Comparison of ENCODE assay signal across 34 cellular contexts in the genomic region with DNA sequence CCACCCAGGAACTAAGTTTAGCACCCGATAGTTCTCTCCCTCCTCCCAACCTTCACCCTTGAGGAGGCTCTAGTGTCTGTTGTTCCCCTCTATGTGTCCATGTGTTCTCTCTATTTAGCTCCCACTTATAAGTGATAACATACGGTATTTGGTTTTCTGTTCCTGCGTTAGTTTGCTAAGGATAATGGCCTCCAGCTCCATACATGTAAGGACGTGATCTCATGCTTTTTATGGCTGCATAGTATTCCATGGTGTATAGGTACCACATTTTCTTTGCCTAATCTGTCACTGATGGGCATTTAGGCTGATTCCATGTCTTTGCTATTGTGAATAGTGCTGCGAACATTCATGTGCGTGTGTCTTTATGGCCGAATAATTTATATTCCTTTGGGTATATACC.
"Had no signal": no experiment of that assay in that cellular context is flagged by ENCODE, and none has a peak within 500 bp of the region (broad histone marks: within the 10 kb centered on the region; RNA-seq: fewer than 3 reads in every experiment).

No MANE protein-coding gene starts in this region.

- H3K27ac ChIP-seq: adrenal gland, body of pancreas, breast epithelium, SJCRH30, VCaP had no signal

- H3K4me1 ChIP-seq: adrenal gland, body of pancreas, breast epithelium, SJCRH30 had no signal

- H3K4me3 ChIP-seq: adrenal gland, body of pancreas, breast epithelium, SJCRH30, SK-N-MC had no signal

- H3K9me3 ChIP-seq: adrenal gland, body of pancreas, breast epithelium, SJCRH30 had no signal

- ATAC-seq: activated naive CD4-positive, alpha-beta T cell treated with anti-CD3 and anti-CD28 coated beads, Interleukin-2, amount 50 U/mL, for 72 hours; activated T-cell treated with anti-CD3 and anti-CD28 coated beads, Interleukin-2, amount 50 U/mL, for 4 hours; body of pancreas; Panc1; T-cell had no signal

- H3K27me3 ChIP-seq: adrenal gland, body of pancreas, breast epithelium, SJCRH30 had no signal

- H3K36me3 ChIP-seq: adrenal gland, breast epithelium, SJCRH30 had no signal

- DNase-seq: activated B cell treated with CpG ODN at 0.5 μM for 24 hours; activated CD4-positive, alpha-beta memory T cell treated with anti-CD3 and anti-CD28 coated beads for 36 hours; activated CD4-positive, alpha-beta T cell treated with anti-CD3 and anti-CD28 coated beads for 4 hours; activated CD4-positive, alpha-beta T cell treated with anti-CD3 and anti-CD28 coated beads, Interleukin-2, amount 50 U/mL, for 1 hour; activated CD4-positive, CD25-positive, alpha-beta regulatory T cell treated with anti-CD3 and anti-CD28 coated beads, Interleukin-2, amount 50 U/mL, for 72 hours; activated CD8-positive, alpha-beta memory T cell treated with anti-CD3 and anti-CD28 coated beads, Interleukin-2, amount 50 U/mL, for 4 hours; activated gamma-delta T cell treated with Interleukin-2 at 50 U/mL for 16 hours; activated naive CD4-positive, alpha-beta T cell treated with anti-CD3 and anti-CD28 coated beads for 36 hours; activated T-cell treated with anti-CD3 and anti-CD28 coated beads for 4 hours; activated T-cell treated with anti-CD3 and anti-CD28 coated beads, Interleukin-2, amount 50 U/mL, for 4 hours; adrenal gland; body of pancreas; cerebellar nuclear complex; MM.1S; MV-4-11; NCI-H1092; NCI-H187 treated with DMSO at 0.1 percent for 48 hours; NCI-H2081; NCI-H226; NCI-H446 treated with DMSO at 0.1 percent for 48 hours; NCI-H524; NCI-H69; NCI-H82; SHP77; SJCRH30; T-cell; T-helper 2 cell; T-helper 9 cell had no signal

- FAIRE-seq: astrocyte had no signal
